1 cellular context compared by ENCODE assay signal in the genomic region with DNA sequence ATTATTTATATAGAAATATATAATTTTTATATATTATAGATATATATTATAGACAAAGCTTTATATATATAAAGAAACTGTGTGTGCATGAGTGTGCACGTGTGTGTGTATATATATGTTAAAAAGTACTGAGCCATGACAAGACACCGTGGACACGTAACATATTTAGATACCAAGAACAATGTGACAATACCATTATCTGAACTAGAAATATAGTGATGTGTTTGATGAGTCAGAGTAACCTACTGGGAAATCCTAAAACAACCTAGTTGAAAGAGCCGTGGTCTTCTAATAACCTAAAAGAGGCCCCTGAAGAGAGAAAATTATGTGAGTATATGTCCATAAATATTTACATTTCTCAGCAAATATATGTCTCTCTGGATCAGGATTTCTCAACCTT.
TF ChIP-seq lines count a peak whose summit lies in the region.

No MANE protein-coding gene starts in this region.

TF ChIP-seq in K562, 482 proteins besides CTCF, POLR2A, EP300 and RAD21:
- no peak for TF ChIP-seq GTF2A2 (tag; IDR thresholded peaks at IDR 0.05)
- no peak for TF ChIP-seq FOXA3 (CRISPR knock-in tag; conservative IDR thresholded peaks at IDR 0.05 in 1 of 2, IDR thresholded peaks at IDR 0.05 in 1 of 2)
- no peak for TF ChIP-seq POLR2B (IDR thresholded peaks at IDR 0.05; ENCODE audit: low read depth, partially characterized antibody)
- no peak for TF ChIP-seq ZNF592 (IDR thresholded peaks at IDR 0.05)
- TF ChIP-seq ZMIZ1 (IDR thresholded peaks at IDR 0.05; ENCODE audit: low read depth in 2 of 2, low read length in 2 of 2): no peak
- no peak for TF ChIP-seq NR2C2 (CRISPR knock-in tag; IDR thresholded peaks at IDR 0.05)
- no peak for TF ChIP-seq NR2C2 (tag; IDR thresholded peaks at IDR 0.05)
- no peak for TF ChIP-seq FOXJ2 (tag; IDR thresholded peaks at IDR 0.05)
- no peak for TF ChIP-seq GATAD2B (IDR thresholded peaks at IDR 0.05; ENCODE audit: borderline replicate concordance)
- TF ChIP-seq SREBF1 (IDR thresholded peaks at IDR 0.05; ENCODE audit: borderline replicate concordance, low read depth, low read length): no peak
- TF ChIP-seq MTA1 (IDR thresholded peaks at IDR 0.05; ENCODE audit: borderline replicate concordance): no peak
- TF ChIP-seq SNIP1 (IDR thresholded peaks at IDR 0.05; ENCODE audit: low read depth): no peak
- no peak for TF ChIP-seq NCOR1 (IDR thresholded peaks at IDR 0.05)
- no peak for TF ChIP-seq ZNF124 (CRISPR knock-in tag; IDR thresholded peaks at IDR 0.05)
- TF ChIP-seq ZNF239 (CRISPR knock-in tag; IDR thresholded peaks at IDR 0.05): no peak
